ENCODE assay signal across 31 cellular contexts in the genomic region with DNA sequence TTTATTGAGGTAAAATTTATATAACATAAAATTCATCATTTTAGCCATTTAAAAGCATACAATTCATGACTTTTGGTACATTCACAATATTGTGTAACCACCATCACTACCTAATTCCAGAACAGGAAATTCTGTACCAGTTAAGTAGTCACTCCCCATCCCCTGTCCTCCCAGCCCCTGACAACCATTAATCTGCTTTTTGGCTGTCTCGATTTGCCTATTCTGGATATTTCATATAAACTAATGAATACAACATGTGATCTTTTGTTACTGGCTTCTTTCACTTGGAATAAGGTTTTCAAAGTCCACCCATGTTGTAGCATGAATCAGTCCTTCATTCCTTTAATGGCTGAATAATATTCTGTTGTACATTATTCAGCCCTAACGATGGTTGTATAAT.
"Had no signal": no experiment of that assay in that cellular context is flagged by ENCODE, and none has a peak within 500 bp of the region (broad histone marks: within the 10 kb centered on the region; RNA-seq: fewer than 3 reads in every experiment).

No MANE protein-coding gene starts in this region.

- H3K27me3 Mint-ChIP-seq: activated B cell treated with CpG ODN at 0.5 μM for 24 hours; activated CD8-positive, alpha-beta T cell treated with anti-CD3 and anti-CD28 coated beads for 36 hours; activated naive CD8-positive, alpha-beta T cell; dendritic cell treated with granulocyte-macrophage colony-stimulating factor and Interleukin-4, amounts not matched to agents 40 ng/mL and 50 ng/mL, for 4 days had no signal

- ATAC-seq: activated CD4-positive, CD25-positive, alpha-beta regulatory T cell treated with anti-CD3 and anti-CD28 coated beads, Interleukin-2, amount 50 U/mL, for 24 hours; activated CD8-positive, alpha-beta T cell treated with anti-CD3 and anti-CD28 coated beads for 36 hours; activated T-cell treated with anti-CD3 and anti-CD28 coated beads, Interleukin-2, amount 50 U/mL, for 4 hours; activated T-helper 17 cell treated with anti-CD3 and anti-CD28 coated beads, Interleukin-2, amount 50 U/mL, for 72 hours; esophagus mucosa; gastroesophageal sphincter; heart right ventricle had no signal

- H2AFZ ChIP-seq: hepatocyte had no signal

- H3K4me3 ChIP-seq: coronary artery, dorsolateral prefrontal cortex, gastroesophageal sphincter, heart right ventricle, hepatocyte had no signal

- H3K36me3 ChIP-seq: WERI-Rb-1 had no signal

- H3K4me1 Mint-ChIP-seq: activated B cell treated with CpG ODN at 0.5 μM for 24 hours; activated T-helper 17 cell treated with anti-CD3 and anti-CD28 coated beads, Interleukin-2, amount 50 U/mL, for 72 hours; central memory CD8-positive, alpha-beta T cell had no signal

- H3K9me3 Mint-ChIP-seq: activated CD8-positive, alpha-beta T cell treated with anti-CD3 and anti-CD28 coated beads for 36 hours; activated T-cell treated with anti-CD3 and anti-CD28 coated beads, Interleukin-2, amount 50 U/mL, for 4 hours; activated T-helper 17 cell treated with anti-CD3 and anti-CD28 coated beads, Interleukin-2, amount 50 U/mL, for 72 hours; central memory CD8-positive, alpha-beta T cell; dendritic cell treated with granulocyte-macrophage colony-stimulating factor and Interleukin-4, amounts not matched to agents 40 ng/mL and 50 ng/mL, for 4 days; endodermal cell; T-helper 2 cell treated with Interferon-gamma antibody and Interleukin-4, amounts not matched to agents 5 μg/mL and 100 μg/mL, for 36 hours had no signal

- H3K9me3 ChIP-seq: gastroesophageal sphincter, heart right ventricle had no signal

- H3K27ac ChIP-seq: brain microvascular endothelial cell, coronary artery, dorsolateral prefrontal cortex, gastroesophageal sphincter, heart right ventricle, hepatocyte, WERI-Rb-1 had no signal

- H3K4me3 Mint-ChIP-seq: activated B cell treated with CpG ODN at 0.5 μM for 24 hours; activated CD8-positive, alpha-beta T cell treated with anti-CD3 and anti-CD28 coated beads for 36 hours; activated naive CD8-positive, alpha-beta T cell; activated T-cell treated with anti-CD3 and anti-CD28 coated beads, Interleukin-2, amount 50 U/mL, for 4 hours; activated T-helper 17 cell treated with anti-CD3 and anti-CD28 coated beads, Interleukin-2, amount 50 U/mL, for 72 hours; central memory CD8-positive, alpha-beta T cell; dendritic cell treated with granulocyte-macrophage colony-stimulating factor and Interleukin-4, amounts not matched to agents 40 ng/mL and 50 ng/mL, for 4 days; endodermal cell; T-helper 2 cell treated with Interferon-gamma antibody and Interleukin-4, amounts not matched to agents 5 μg/mL and 100 μg/mL, for 36 hours had no signal

- H3K4me1 ChIP-seq: gastroesophageal sphincter, heart right ventricle had no signal

- H3K4me2 ChIP-seq: hepatocyte had no signal

- H3K27me3 ChIP-seq: brain microvascular endothelial cell, dorsolateral prefrontal cortex, heart right ventricle, hepatocyte had no signal

- H3K27ac Mint-ChIP-seq: activated B cell treated with CpG ODN at 0.5 μM for 24 hours; activated CD8-positive, alpha-beta T cell treated with anti-CD3 and anti-CD28 coated beads for 36 hours; activated naive CD8-positive, alpha-beta T cell; activated T-helper 17 cell treated with anti-CD3 and anti-CD28 coated beads, Interleukin-2, amount 50 U/mL, for 72 hours; dendritic cell treated with granulocyte-macrophage colony-stimulating factor and Interleukin-4, amounts not matched to agents 40 ng/mL and 50 ng/mL, for 4 days; endodermal cell; T-helper 2 cell treated with Interferon-gamma antibody and Interleukin-4, amounts not matched to agents 5 μg/mL and 100 μg/mL, for 36 hours had no signal

- DNase-seq: activated B cell treated with CpG ODN at 0.5 μM for 24 hours; activated CD4-positive, alpha-beta T cell treated with anti-CD3 and anti-CD28 coated beads for 48 hours; activated CD4-positive, alpha-beta T cell treated with anti-CD3 and anti-CD28 coated beads, Interleukin-2, amount 50 U/mL, for 1 hour; activated CD4-positive, alpha-beta T cell treated with anti-CD3 and anti-CD28 coated beads, Interleukin-2, amount 50 U/mL, for 48 hours; activated CD8-positive, alpha-beta memory T cell treated with anti-CD3 and anti-CD28 coated beads for 24 hours; activated CD8-positive, alpha-beta T cell treated with anti-CD3 and anti-CD28 coated beads for 36 hours; activated effector memory CD4-positive, alpha-beta T cell treated with Interleukin-2 at 50 U/mL for 16 hours; activated gamma-delta T cell treated with Interleukin-2 at 50 U/mL for 16 hours; activated naive CD4-positive, alpha-beta T cell treated with anti-CD3 and anti-CD28 coated beads, Interleukin-2, amount 50 U/mL, for 16 hours; activated naive CD4-positive, alpha-beta T cell treated with Interleukin-2 at 50 U/mL for 16 hours; activated T-cell treated with anti-CD3 and anti-CD28 coated beads, Interleukin-2, amount 50 U/mL, for 4 hours; amniotic stem cell; anterior cingulate cortex; brain microvascular endothelial cell; dorsolateral prefrontal cortex; effector memory CD4-positive, alpha-beta T cell; endodermal cell; foreskin melanocyte; heart right ventricle; T1000; WERI-Rb-1 had no signal
